In genomic region chr11:119991669-119992068, GRCh38 we compare ENCODE assay signal across 24 cellular contexts.
DNase-seq lines count a peak whose midpoint lies in the region; ATAC-seq, FAIRE-seq and TF ChIP-seq lines count a peak whose summit lies in the region.
"Had no signal": no experiment of that assay in that cellular context is flagged by ENCODE, and none has a peak within 500 bp of the region (broad histone marks: within the 10 kb centered on the region; RNA-seq: fewer than 3 reads in every experiment).

No MANE protein-coding gene starts in this region.

- H3K79me2 ChIP-seq in HepG2 (ENCODE audit: insufficient read depth, low read length) = no peaks in the 10 kb centered on the region

- TF ChIP-seq CTCF in HepG2 (CRISPR knock-in tag; IDR thresholded peaks at IDR 0.05) = no peak

- no peaks in the 10 kb centered on the region for H3K9me3 ChIP-seq in HepG2 (ENCODE audit: low read length)
- H3K9me3 ChIP-seq: adrenal gland, tibial artery had no signal

- no peak overlapping the region for H3K4me3 ChIP-seq in HepG2 (replicated peaks in 1 of 3; ENCODE audit: insufficient read depth in 1 of 3, low read depth in 2 of 3, low read length in 3 of 3)
- H3K4me3 ChIP-seq: adrenal gland, GM23248, tibial artery had no signal

- H3K4me2 ChIP-seq in HepG2 (ENCODE audit: low read depth, low read length) = no peak overlapping the region

- in situ Hi-C loops in HepG2 (cut with HindIII; ENCODE audit: extremely low pct_ligation_motif_present, low pct_unique_long_range_greater_than_20kb) = no loop called here

- intact Hi-C loops in HepG2 (cut with micrococcal nuclease; ENCODE audit: unreplicated experiment) = no loop called here

- ATAC-seq in HepG2 = no peak
- no peak for ATAC-seq in GM21723 (IDR thresholded peaks at IDR 0.05; ENCODE audit: unreplicated experiment)
- ATAC-seq: activated CD8-positive, alpha-beta T cell treated with anti-CD3 and anti-CD28 coated beads, Interleukin-2, amount 10 ng/mL, durations not matched to agents 7 days and 5 days had no signal

- FAIRE-seq in HepG2 (lab: Jason Lieb, UNC) = no peak

- no peak for TF ChIP-seq RAD21 in HepG2 (CRISPR knock-in tag; IDR thresholded peaks at IDR 0.05)

- DNase-seq in COLO668 (lab: John Stamatoyannopoulos, UW; ENCODE audit: unreplicated experiment) (peak; percentile 39), NCI-H1092 (lab: John Stamatoyannopoulos, UW) (peak; percentile 68), NCI-H82 (lab: John Stamatoyannopoulos, UW) (peak; percentile 92), left kidney (ENCODE audit: low read depth, low spot score) (peak; percentile 53), HepG2 (ENCODE audit: low spot score) (no peak)
- DNase-seq in stimulated activated CD4-positive, alpha-beta T cell treated with anti-CD3 and anti-CD28 coated beads, Interleukin-4, amount 100 ng/mL, for 24 hours = no peak
- DNase-seq: activated CD4-positive, CD25-positive, alpha-beta regulatory T cell; activated CD8-positive, alpha-beta T cell treated with anti-CD3 and anti-CD28 coated beads, Interleukin-2, amount 10 ng/mL, durations not matched to agents 7 days and 5 days; activated T-cell treated with anti-CD3 and anti-CD28 coated beads, Interleukin-2, amount 50 U/mL, for 1 hour; adrenal gland; CD8-positive, alpha-beta memory T cell; cortex of kidney; EL; kidney glomerular epithelial cell; NCI-H1105 treated with DMSO at 0.1 percent for 48 hours; NCI-H2227 treated with DMSO at 0.1 percent for 48 hours; nucleus accumbens; RPMI8226; stimulated activated CD4-positive, alpha-beta T cell treated with anti-CD3 and anti-CD28 coated beads, Interleukin-2, amount 100 ng/mL, for 48 hours; stimulated activated naive CD4-positive, alpha-beta T cell treated with Interleukin-2 at 50 U/mL for 16 hours; T-helper 9 cell; tibial artery had no signal

- POLR2A ChIA-PET in HepG2 (lab: Yijun Ruan, JAX) = no interaction called here

- WGBS in HepG2 (ENCODE audit: low lambda C conversion rate) = 6% methylated on average over 3 of the region's 3 CpGs

- no peaks in the 10 kb centered on the region for H4K20me1 ChIP-seq in HepG2 (ENCODE audit: insufficient read depth, low read length)

- no peak overlapping the region for H3K27ac ChIP-seq in HepG2 (ENCODE audit: extremely low read length, insufficient read depth, low read length)
- H3K27ac ChIP-seq: adrenal gland, GM23248, tibial artery had no signal

- TF ChIP-seq EP300 in HepG2 (IDR thresholded peaks at IDR 0.05; ENCODE audit: low read depth in 2 of 2, low read length in 2 of 2) (no peak), HepG2 (CRISPR knock-in tag; IDR thresholded peaks at IDR 0.05; ENCODE audit: borderline replicate concordance) (no peak)

- H3K36me3 ChIP-seq in HepG2 (replicated peaks in 1 of 2; ENCODE audit: control insufficient read depth in 1 of 2, insufficient read depth in 2 of 2, low read length in 2 of 2) = no peaks in the 10 kb centered on the region
- H3K36me3 ChIP-seq: adrenal gland, tibial artery had no signal

- no TSS peak for BruUV-seq in HepG2 (replicated peaks; lab: Mats Ljungman, UMichigan)

- H3K4me1 ChIP-seq in HepG2 (ENCODE audit: insufficient read depth, low read length) = no peaks in the 10 kb centered on the region
- H3K4me1 ChIP-seq: adrenal gland had no signal

- H3K9ac ChIP-seq in HepG2 (ENCODE audit: insufficient read depth, low read depth, low read length) = no peak overlapping the region
- H3K9ac ChIP-seq: GM23248 had no signal

- CTCF ChIA-PET in HepG2 (lab: Yijun Ruan, JAX; ENCODE audit: low intra/inter-chr PET ratio, low total read pairs) = no interaction called here

- peaks cover 5 to 48% of the 10 kb centered on the region in 2 experiments; a peak in 4 of 5 replicates for H3K27me3 ChIP-seq in HepG2 (ENCODE audit: control insufficient read depth in 1 of 2, insufficient read depth in 2 of 2, low read length in 2 of 2)
- H3K27me3 ChIP-seq: adrenal gland had no signal

- TF ChIP-seq POLR2A in HepG2 (IDR thresholded peaks at IDR 0.05; ENCODE audit: insufficient read depth in 1 of 2, low read depth in 2 of 2, low read length in 2 of 2) = no peak

- no peak overlapping the region for H2AFZ ChIP-seq in HepG2 (ENCODE audit: low read length)
- H2AFZ ChIP-seq: GM23248 had no signal

TF ChIP-seq in HepG2, 621 proteins besides CTCF, POLR2A, EP300 and RAD21 (continues in another document):
- TF ChIP-seq KAT8 (CRISPR knock-in tag; IDR thresholded peaks at IDR 0.05) (no peak), MTF2 (CRISPR knock-in tag; IDR thresholded peaks at IDR 0.05; ENCODE audit: borderline replicate concordance) (no peak), SP2 (CRISPR knock-in tag; IDR thresholded peaks at IDR 0.05) (no peak), PBX2 (CRISPR knock-in tag; IDR thresholded peaks at IDR 0.05) (no peak), IRF2 (CRISPR knock-in tag; IDR thresholded peaks at IDR 0.05) (no peak), RELA (CRISPR knock-in tag; IDR thresholded peaks at IDR 0.05) (no peak), ARID4A (CRISPR knock-in tag; IDR thresholded peaks at IDR 0.05; ENCODE audit: borderline replicate concordance) (no peak), EED (CRISPR knock-in tag; IDR thresholded peaks at IDR 0.05) (no peak), HHEX (CRISPR knock-in tag; IDR thresholded peaks at IDR 0.05) (no peak), ATF4 (CRISPR knock-in tag; IDR thresholded peaks at IDR 0.05) (no peak)

Comparison
In these comparisons a context has a peak if more than half of its experiments do, and no peak if none do; other contexts are left out.
1. DNase-seq: peak in COLO668 (single experiment), NCI-H1092 (single experiment), NCI-H82 (single experiment) and left kidney (single experiment); none in stimulated activated CD4-positive, alpha-beta T cell treated with anti-CD3 and anti-CD28 coated beads, Interleukin-4, amount 100 ng/mL, for 24 hours (single experiment) and HepG2 (single experiment).